Comparison of ENCODE assay signal across 9 cellular contexts in genomic region chr11:2265396-2265795, GRCh38. TPM values are rescaled to one million over a fixed set of nuclear protein-coding genes. Genes with fewer than 3 reads are reported as not detected.
DNase-seq lines count a peak whose midpoint lies in the region; ATAC-seq and TF ChIP-seq lines count a peak whose summit lies in the region.
"Had no signal": no experiment of that assay in that cellular context is flagged by ENCODE, and none has a peak within 500 bp of the region (broad histone marks: within the 10 kb centered on the region; RNA-seq: fewer than 3 reads in every experiment).

No MANE protein-coding gene starts in this region.

- no peak overlapping the region for H3K4me3 Mint-ChIP-seq in endodermal cell
- H3K4me3 Mint-ChIP-seq in type B pancreatic cell: peak overlapping the region; percentile 64

- H3K9me3 Mint-ChIP-seq in endodermal cell: no peaks in the 10 kb centered on the region
- no peaks in the 10 kb centered on the region for H3K9me3 Mint-ChIP-seq in type B pancreatic cell

- peaks cover 61% of the 10 kb centered on the region for H3K27me3 ChIP-seq in endodermal cell (ENCODE audit: control insufficient read depth, insufficient read depth, low read length, poor library complexity, severe bottlenecking)

- no peak overlapping the region for H3K27ac Mint-ChIP-seq in endodermal cell
- peak overlapping the region; percentile 82 for H3K27ac Mint-ChIP-seq in type B pancreatic cell

- peaks cover 60% of the 10 kb centered on the region for H3K27me3 Mint-ChIP-seq in endodermal cell (ENCODE audit: insufficient read depth)
- H3K27me3 Mint-ChIP-seq in type B pancreatic cell: peaks cover 33% of the 10 kb centered on the region

- ATAC-seq in HG03432 (IDR thresholded peaks at IDR 0.05; ENCODE audit: unreplicated experiment): no peak

- TF ChIP-seq CTCF in endodermal cell (conservative IDR thresholded peaks at IDR 0.05) (no peak), type B pancreatic cell (conservative IDR thresholded peaks at IDR 0.05) (no peak)

- H3K36me3 ChIP-seq in endodermal cell (ENCODE audit: control insufficient read depth, insufficient read depth, low read length): no peaks in the 10 kb centered on the region

- 97 to 100% methylated on average over 2 of the region's 2 CpGs for WGBS in endodermal cell (ENCODE audit: insufficient coverage in 1 of 2, insufficient read length in 1 of 2), 2 experiments

- DNase-seq in activated naive CD4-positive, alpha-beta T cell treated with Interleukin-2 at 50 U/mL for 16 hours: peak; percentile 39
- DNase-seq in activated naive CD4-positive, alpha-beta T cell (lab: John Stamatoyannopoulos, UW): no peak
- DNase-seq in NAMALWA (ENCODE audit: low spot score) (peak; percentile 67), endodermal cell (peak; percentile 26), type B pancreatic cell (ENCODE audit: extremely low spot score, unreplicated experiment) (no peak), DMS114 treated with DMSO at 0.1 percent for 48 hours (lab: John Stamatoyannopoulos, UW; ENCODE audit: unreplicated experiment) (no peak), EL (no peak)

- H3K9ac ChIP-seq in endodermal cell (ENCODE audit: extremely low read depth, low read length, poor library complexity, severe bottlenecking): no peak overlapping the region

- H3K4me3 ChIP-seq in endodermal cell (ENCODE audit: low read length): no peak overlapping the region

- H3K4me1 ChIP-seq in endodermal cell (ENCODE audit: control insufficient read depth, insufficient read depth, low read length): no peaks in the 10 kb centered on the region

- no peaks in the 10 kb centered on the region for H3K9me3 ChIP-seq in endodermal cell (ENCODE audit: control insufficient read depth, low read length)

- no peaks in the 10 kb centered on the region for H3K4me1 Mint-ChIP-seq in endodermal cell
- H3K4me1 Mint-ChIP-seq in type B pancreatic cell (ENCODE audit: unreplicated experiment): peaks cover 4% of the 10 kb centered on the region

- no peak overlapping the region for H3K27ac ChIP-seq in endodermal cell (ENCODE audit: low read depth, low read length)

- no peaks in the 10 kb centered on the region for H3K36me3 Mint-ChIP-seq in endodermal cell (ENCODE audit: low read depth)
- no peaks in the 10 kb centered on the region for H3K36me3 Mint-ChIP-seq in type B pancreatic cell

RNA-seq across cellular contexts. Expression of gene ASCL2, which starts 5.0 kb away (rescaled TPM):
- not detected for total RNA-seq in endodermal cell
- polyA plus RNA-seq in endodermal cell (2013, experiment 1 of 2): 1.2 TPM
- polyA plus RNA-seq in endodermal cell (2013, experiment 2 of 2): 1.1 TPM
- total RNA-seq in type B pancreatic cell (ENCODE audit: low replicate concordance): 5.6 and 13.6 TPM in 2 replicates
- total RNA-seq: fibroblast of lung had no signal
- polyA plus RNA-seq: fibroblast of lung had no signal

RNA-seq across cellular contexts. Expression of gene C11orf21, which starts 36.3 kb away (rescaled TPM):
- under 1 TPM in 1 of 2 donors, not detected in 1; 0.20 TPM for total RNA-seq in endodermal cell
- not detected for polyA plus RNA-seq in endodermal cell (2013, experiment 1 of 2)
- not detected for polyA plus RNA-seq in endodermal cell (2013, experiment 2 of 2)
- 0.51 and 1.2 TPM in 2 replicates for total RNA-seq in type B pancreatic cell (ENCODE audit: low replicate concordance)
- polyA plus RNA-seq: fibroblast of lung had no signal

RNA-seq across cellular contexts. Expression of gene TSPAN32, which starts 36.4 kb away (rescaled TPM):
- not detected for total RNA-seq in endodermal cell
- polyA plus RNA-seq in endodermal cell (2013, experiment 1 of 2): not detected
- polyA plus RNA-seq in endodermal cell (2013, experiment 2 of 2): 0.70 TPM
- total RNA-seq in type B pancreatic cell (ENCODE audit: low replicate concordance): 2.6 and 7.2 TPM in 2 replicates
- polyA plus RNA-seq: fibroblast of lung had no signal

Comparison
In these comparisons a context has a peak if more than half of its experiments do, and no peak if none do; other contexts are left out.
1. DNase-seq: peak in activated naive CD4-positive, alpha-beta T cell treated with Interleukin-2 at 50 U/mL for 16 hours (single experiment), NAMALWA (single experiment) and endodermal cell (single experiment); none in activated naive CD4-positive, alpha-beta T cell (0 of 4), type B pancreatic cell (single experiment), DMS114 treated with DMSO at 0.1 percent for 48 hours (single experiment) and EL (single experiment).